In genomic region chr2:144010096-144010495, GRCh38 we compare ENCODE assay signal across 35 cellular contexts.
"Had no signal": no experiment of that assay in that cellular context is flagged by ENCODE, and none has a peak within 500 bp of the region (broad histone marks: within the 10 kb centered on the region; RNA-seq: fewer than 3 reads in every experiment).

No MANE protein-coding gene starts in this region.

- H3K4me1 Mint-ChIP-seq: activated CD4-positive, alpha-beta T cell treated with anti-CD3 and anti-CD28 coated beads, Interleukin-2, amount 10 ng/mL, durations not matched to agents 24 days and 14 days; activated CD8-positive, alpha-beta memory T cell treated with anti-CD3 and anti-CD28 coated beads, Interleukin-2, amount 10 ng/mL, durations not matched to agents 7 days and 5 days; T-helper 17 cell had no signal

- ATAC-seq: activated CD4-positive, CD25-positive, alpha-beta regulatory T cell treated with anti-CD3 and anti-CD28 coated beads, Interleukin-2, amount 50 U/mL, for 24 hours; activated CD8-positive, alpha-beta memory T cell treated with anti-CD3 and anti-CD28 coated beads, Interleukin-2, amount 10 ng/mL, durations not matched to agents 7 days and 5 days; activated CD8-positive, alpha-beta T cell treated with anti-CD3 and anti-CD28 coated beads, Interleukin-2, amount 10 ng/mL, durations not matched to agents 7 days and 5 days; activated naive CD8-positive, alpha-beta T cell treated with anti-CD3 and anti-CD28 coated beads, Interleukin-2, amount 50 U/mL, for 24 hours; body of pancreas; effector memory CD8-positive, alpha-beta T cell; esophagus mucosa; gastrocnemius medialis; heart left ventricle; T-helper 17 cell had no signal

- DNase-seq: activated B cell treated with CpG ODN at 0.5 μM for 24 hours; activated CD4-positive, alpha-beta memory T cell treated with anti-CD3 and anti-CD28 coated beads for 36 hours; activated CD4-positive, alpha-beta T cell treated with anti-CD3 and anti-CD28 coated beads, Interleukin-2, amount 10 ng/mL, durations not matched to agents 24 days and 14 days; activated CD8-positive, alpha-beta memory T cell treated with anti-CD3 and anti-CD28 coated beads, Interleukin-2, amount 10 ng/mL, durations not matched to agents 7 days and 5 days; activated CD8-positive, alpha-beta memory T cell treated with anti-CD3 and anti-CD28 coated beads, Interleukin-2, amount 50 U/mL, for 4 hours; activated CD8-positive, alpha-beta T cell treated with anti-CD3 and anti-CD28 coated beads, Interleukin-2, amount 10 ng/mL, durations not matched to agents 7 days and 5 days; activated gamma-delta T cell; activated naive CD4-positive, alpha-beta T cell; activated naive CD4-positive, alpha-beta T cell treated with anti-CD3 and anti-CD28 coated beads, Interleukin-2, amount 50 U/mL, for 16 hours; activated naive CD8-positive, alpha-beta T cell treated with anti-CD3 and anti-CD28 coated beads for 36 hours; activated naive CD8-positive, alpha-beta T cell treated with anti-CD3 and anti-CD28 coated beads, Interleukin-2, amount 50 U/mL, for 24 hours; activated T-cell treated with anti-CD3 and anti-CD28 coated beads, Interleukin-2, amount 50 U/mL, for 1 hour; activated T-cell treated with anti-CD3 and anti-CD28 coated beads, Interleukin-2, amount 50 U/mL, for 48 hours; adrenal gland; amygdala; aorta; body of pancreas; dermis blood vessel endothelial cell; effector CD4-positive, alpha-beta T cell; effector memory CD8-positive, alpha-beta T cell; foreskin fibroblast; gastrocnemius medialis; glutamatergic neuron; heart left ventricle; T-helper 1 cell; T-helper 17 cell; T1000; WERI-Rb-1 had no signal

- H3K27ac Mint-ChIP-seq: activated B cell treated with CpG ODN at 0.5 μM for 24 hours; activated CD4-positive, alpha-beta memory T cell treated with anti-CD3 and anti-CD28 coated beads for 36 hours; activated CD4-positive, alpha-beta T cell treated with anti-CD3 and anti-CD28 coated beads, Interleukin-2, amount 10 ng/mL, durations not matched to agents 24 days and 14 days; activated CD8-positive, alpha-beta memory T cell treated with anti-CD3 and anti-CD28 coated beads, Interleukin-2, amount 10 ng/mL, durations not matched to agents 7 days and 5 days; activated CD8-positive, alpha-beta T cell treated with anti-CD3 and anti-CD28 coated beads, Interleukin-2, amount 10 ng/mL, durations not matched to agents 7 days and 5 days; activated naive CD8-positive, alpha-beta T cell treated with anti-CD3 and anti-CD28 coated beads for 36 hours; activated naive CD8-positive, alpha-beta T cell treated with anti-CD3 and anti-CD28 coated beads, Interleukin-2, amount 50 U/mL, for 24 hours; activated T-helper 1 cell treated with anti-CD3 and anti-CD28 coated beads, Interleukin-12 subunit alpha, Interleukin-12 subunit beta, Interleukin-2, Interleukin-4 antibody, amounts not matched to agents 30 ng/mL and 10 ng/mL and 1 ng/mL, durations not matched to agents 14 hours and 24 hours and 36 hours; activated T-helper 2 cell treated with anti-CD3 and anti-CD28 coated beads, Interferon-gamma antibody, Interleukin-2, Interleukin-4, amounts not matched to agents 10 μg/mL and 5 μg/mL and 100 μg/mL, durations not matched to agents 14 hours and 24 hours and 36 hours; effector memory CD8-positive, alpha-beta T cell; T-helper 17 cell; T-helper 2 cell treated with Interferon-gamma antibody and Interleukin-4, amounts not matched to agents 5 μg/mL and 100 μg/mL, for 36 hours had no signal

- H3K27me3 Mint-ChIP-seq: activated B cell treated with CpG ODN at 0.5 μM for 24 hours; activated CD4-positive, alpha-beta memory T cell treated with anti-CD3 and anti-CD28 coated beads for 36 hours; activated CD4-positive, alpha-beta T cell treated with anti-CD3 and anti-CD28 coated beads, Interleukin-2, amount 10 ng/mL, durations not matched to agents 24 days and 14 days; activated CD8-positive, alpha-beta memory T cell treated with anti-CD3 and anti-CD28 coated beads, Interleukin-2, amount 10 ng/mL, durations not matched to agents 7 days and 5 days; activated naive CD8-positive, alpha-beta T cell treated with anti-CD3 and anti-CD28 coated beads for 36 hours; activated naive CD8-positive, alpha-beta T cell treated with anti-CD3 and anti-CD28 coated beads, Interleukin-2, amount 50 U/mL, for 24 hours; central memory CD8-positive, alpha-beta T cell; effector memory CD8-positive, alpha-beta T cell; T-helper 17 cell had no signal

- H3K27ac ChIP-seq: adrenal gland, body of pancreas, coronary artery, gastrocnemius medialis, heart left ventricle, WERI-Rb-1 had no signal

- H3K4me3 Mint-ChIP-seq: activated B cell treated with CpG ODN at 0.5 μM for 24 hours; activated CD4-positive, alpha-beta memory T cell treated with anti-CD3 and anti-CD28 coated beads for 36 hours; activated CD4-positive, alpha-beta T cell treated with anti-CD3 and anti-CD28 coated beads, Interleukin-2, amount 10 ng/mL, durations not matched to agents 24 days and 14 days; activated CD8-positive, alpha-beta memory T cell treated with anti-CD3 and anti-CD28 coated beads, Interleukin-2, amount 10 ng/mL, durations not matched to agents 7 days and 5 days; activated CD8-positive, alpha-beta T cell treated with anti-CD3 and anti-CD28 coated beads, Interleukin-2, amount 10 ng/mL, durations not matched to agents 7 days and 5 days; activated naive CD8-positive, alpha-beta T cell treated with anti-CD3 and anti-CD28 coated beads for 36 hours; activated naive CD8-positive, alpha-beta T cell treated with anti-CD3 and anti-CD28 coated beads, Interleukin-2, amount 50 U/mL, for 24 hours; activated T-helper 1 cell treated with anti-CD3 and anti-CD28 coated beads, Interleukin-12 subunit alpha, Interleukin-12 subunit beta, Interleukin-2, Interleukin-4 antibody, amounts not matched to agents 30 ng/mL and 10 ng/mL and 1 ng/mL, durations not matched to agents 14 hours and 24 hours and 36 hours; central memory CD8-positive, alpha-beta T cell; effector memory CD8-positive, alpha-beta T cell; T-helper 17 cell; T-helper 2 cell treated with Interferon-gamma antibody and Interleukin-4, amounts not matched to agents 5 μg/mL and 100 μg/mL, for 36 hours had no signal

- H3K9me3 Mint-ChIP-seq: activated B cell treated with CpG ODN at 0.5 μM for 24 hours; activated CD4-positive, alpha-beta memory T cell treated with anti-CD3 and anti-CD28 coated beads for 36 hours; activated CD4-positive, alpha-beta T cell treated with anti-CD3 and anti-CD28 coated beads, Interleukin-2, amount 10 ng/mL, durations not matched to agents 24 days and 14 days; activated naive CD8-positive, alpha-beta T cell treated with anti-CD3 and anti-CD28 coated beads for 36 hours; activated naive CD8-positive, alpha-beta T cell treated with anti-CD3 and anti-CD28 coated beads, Interleukin-2, amount 50 U/mL, for 24 hours; activated T-helper 1 cell treated with anti-CD3 and anti-CD28 coated beads, Interleukin-12 subunit alpha, Interleukin-12 subunit beta, Interleukin-2, Interleukin-4 antibody, amounts not matched to agents 30 ng/mL and 10 ng/mL and 1 ng/mL, durations not matched to agents 14 hours and 24 hours and 36 hours; activated T-helper 2 cell treated with anti-CD3 and anti-CD28 coated beads, Interferon-gamma antibody, Interleukin-2, Interleukin-4, amounts not matched to agents 10 μg/mL and 5 μg/mL and 100 μg/mL, durations not matched to agents 14 hours and 24 hours and 36 hours; central memory CD8-positive, alpha-beta T cell; effector memory CD8-positive, alpha-beta T cell; T-helper 2 cell treated with Interferon-gamma antibody and Interleukin-4, amounts not matched to agents 5 μg/mL and 100 μg/mL, for 36 hours had no signal
